In genomic region chr17:42618442-42619150, GRCh38 we compare ENCODE assay signal across 1 cellular context.
TF ChIP-seq lines count a peak whose summit lies in the region.

No MANE protein-coding gene starts in this region.

TF ChIP-seq in HepG2, 621 proteins besides CTCF, POLR2A, EP300 and RAD21 (continued from another document and continues in another):
- TF ChIP-seq, protein P1, sequence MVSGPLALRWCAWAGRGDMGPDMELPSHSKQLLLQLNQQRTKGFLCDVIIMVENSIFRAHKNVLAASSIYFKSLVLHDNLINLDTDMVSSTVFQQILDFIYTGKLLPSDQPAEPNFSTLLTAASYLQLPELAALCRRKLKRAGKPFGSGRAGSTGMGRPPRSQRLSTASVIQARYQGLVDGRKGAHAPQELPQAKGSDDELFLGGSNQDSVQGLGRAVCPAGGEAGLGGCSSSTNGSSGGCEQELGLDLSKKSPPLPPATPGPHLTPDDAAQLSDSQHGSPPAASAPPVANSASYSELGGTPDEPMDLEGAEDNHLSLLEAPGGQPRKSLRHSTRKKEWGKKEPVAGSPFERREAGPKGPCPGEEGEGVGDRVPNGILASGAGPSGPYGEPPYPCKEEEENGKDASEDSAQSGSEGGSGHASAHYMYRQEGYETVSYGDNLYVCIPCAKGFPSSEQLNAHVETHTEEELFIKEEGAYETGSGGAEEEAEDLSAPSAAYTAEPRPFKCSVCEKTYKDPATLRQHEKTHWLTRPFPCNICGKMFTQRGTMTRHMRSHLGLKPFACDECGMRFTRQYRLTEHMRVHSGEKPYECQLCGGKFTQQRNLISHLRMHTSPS (CRISPR knock-in tag; IDR thresholded peaks at IDR 0.05; ENCODE audit: low read depth): no peak
- TF ChIP-seq, protein P2, sequence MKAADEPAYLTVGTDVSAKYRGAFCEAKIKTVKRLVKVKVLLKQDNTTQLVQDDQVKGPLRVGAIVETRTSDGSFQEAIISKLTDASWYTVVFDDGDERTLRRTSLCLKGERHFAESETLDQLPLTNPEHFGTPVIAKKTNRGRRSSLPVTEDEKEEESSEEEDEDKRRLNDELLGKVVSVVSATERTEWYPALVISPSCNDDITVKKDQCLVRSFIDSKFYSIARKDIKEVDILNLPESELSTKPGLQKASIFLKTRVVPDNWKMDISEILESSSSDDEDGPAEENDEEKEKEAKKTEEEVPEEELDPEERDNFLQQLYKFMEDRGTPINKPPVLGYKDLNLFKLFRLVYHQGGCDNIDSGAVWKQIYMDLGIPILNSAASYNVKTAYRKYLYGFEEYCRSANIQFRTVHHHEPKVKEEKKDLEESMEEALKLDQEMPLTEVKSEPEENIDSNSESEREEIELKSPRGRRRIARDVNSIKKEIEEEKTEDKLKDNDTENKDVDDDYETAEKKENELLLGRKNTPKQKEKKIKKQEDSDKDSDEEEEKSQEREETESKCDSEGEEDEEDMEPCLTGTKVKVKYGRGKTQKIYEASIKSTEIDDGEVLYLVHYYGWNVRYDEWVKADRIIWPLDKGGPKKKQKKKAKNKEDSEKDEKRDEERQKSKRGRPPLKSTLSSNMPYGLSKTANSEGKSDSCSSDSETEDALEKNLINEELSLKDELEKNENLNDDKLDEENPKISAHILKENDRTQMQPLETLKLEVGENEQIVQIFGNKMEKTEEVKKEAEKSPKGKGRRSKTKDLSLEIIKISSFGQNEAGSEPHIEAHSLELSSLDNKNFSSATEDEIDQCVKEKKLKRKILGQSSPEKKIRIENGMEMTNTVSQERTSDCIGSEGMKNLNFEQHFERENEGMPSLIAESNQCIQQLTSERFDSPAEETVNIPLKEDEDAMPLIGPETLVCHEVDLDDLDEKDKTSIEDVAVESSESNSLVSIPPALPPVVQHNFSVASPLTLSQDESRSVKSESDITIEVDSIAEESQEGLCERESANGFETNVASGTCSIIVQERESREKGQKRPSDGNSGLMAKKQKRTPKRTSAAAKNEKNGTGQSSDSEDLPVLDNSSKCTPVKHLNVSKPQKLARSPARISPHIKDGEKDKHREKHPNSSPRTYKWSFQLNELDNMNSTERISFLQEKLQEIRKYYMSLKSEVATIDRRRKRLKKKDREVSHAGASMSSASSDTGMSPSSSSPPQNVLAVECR (CRISPR knock-in tag; IDR thresholded peaks at IDR 0.05; ENCODE audit: borderline replicate concordance): peak; percentile 66; the same call in 1 of the 2 replicates
- TF ChIP-seq, protein P3, sequence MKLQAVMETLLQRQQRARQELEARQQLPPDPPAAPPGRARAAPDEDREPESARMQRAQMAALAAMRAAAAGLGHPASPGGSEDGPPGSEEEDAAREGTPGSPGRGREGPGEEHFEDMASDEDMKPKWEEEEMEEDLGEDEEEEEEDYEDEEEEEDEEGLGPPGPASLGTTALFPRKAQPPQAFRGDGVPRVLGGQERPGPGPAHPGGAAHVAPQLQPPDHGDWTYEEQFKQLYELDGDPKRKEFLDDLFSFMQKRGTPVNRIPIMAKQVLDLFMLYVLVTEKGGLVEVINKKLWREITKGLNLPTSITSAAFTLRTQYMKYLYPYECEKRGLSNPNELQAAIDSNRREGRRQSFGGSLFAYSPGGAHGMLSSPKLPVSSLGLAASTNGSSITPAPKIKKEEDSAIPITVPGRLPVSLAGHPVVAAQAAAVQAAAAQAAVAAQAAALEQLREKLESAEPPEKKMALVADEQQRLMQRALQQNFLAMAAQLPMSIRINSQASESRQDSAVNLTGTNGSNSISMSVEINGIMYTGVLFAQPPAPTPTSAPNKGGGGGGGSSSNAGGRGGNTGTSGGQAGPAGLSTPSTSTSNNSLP (IDR thresholded peaks at IDR 0.05; ENCODE audit: low read depth, low read length): 0 out of 2 replicates have a peak, but pooled peaks have one; percentile 20
- peak; percentile 44; the same call in 1 of the 2 replicates for TF ChIP-seq THAP7 (CRISPR knock-in tag; IDR thresholded peaks at IDR 0.05)
- peak; percentile 64; the same call in 1 of the 2 replicates for TF ChIP-seq KAT8 (CRISPR knock-in tag; IDR thresholded peaks at IDR 0.05)
- TF ChIP-seq ZNF687 (CRISPR knock-in tag; IDR thresholded peaks at IDR 0.05): peak; percentile 47; the same call in 1 of the 2 replicates
- 0 out of 2 replicates have a peak, but pooled peaks have one; percentile 38 for TF ChIP-seq MIER3 (CRISPR knock-in tag; IDR thresholded peaks at IDR 0.05; ENCODE audit: borderline replicate concordance)
- TF ChIP-seq FOXA1 (IDR thresholded peaks at IDR 0.05): no peak
- TF ChIP-seq FOXA1 (CRISPR knock-in tag; IDR thresholded peaks at IDR 0.05): 0 out of 2 replicates have a peak, but pooled peaks have one; percentile 6
- TF ChIP-seq GPN1 (CRISPR knock-in tag; IDR thresholded peaks at IDR 0.05; ENCODE audit: borderline replicate concordance): no peak
- TF ChIP-seq ZNF619 (CRISPR knock-in tag; IDR thresholded peaks at IDR 0.05): 0 out of 2 replicates have a peak, but pooled peaks have one; percentile 63
- TF ChIP-seq ZNF546 (CRISPR knock-in tag; conservative IDR thresholded peaks at IDR 0.05): 0 out of 2 replicates have a peak, but pooled peaks have one; percentile 35
- no peak for TF ChIP-seq ZNF607 (CRISPR knock-in tag; IDR thresholded peaks at IDR 0.05; ENCODE audit: borderline replicate concordance)
- TF ChIP-seq ZNF781 (CRISPR knock-in tag; IDR thresholded peaks at IDR 0.05; ENCODE audit: borderline replicate concordance, not compliant biosample characterization): no peak
- TF ChIP-seq FOXK1 (CRISPR knock-in tag; IDR thresholded peaks at IDR 0.05; ENCODE audit: borderline replicate concordance, low read depth): peak; percentile 28; the same call in 1 of the 2 replicates
- peak; percentile 57; the same call in 1 of the 2 replicates for TF ChIP-seq TOE1 (CRISPR knock-in tag; IDR thresholded peaks at IDR 0.05)
- no peak for TF ChIP-seq ZNF615 (CRISPR knock-in tag; IDR thresholded peaks at IDR 0.05; ENCODE audit: borderline replicate concordance)
- TF ChIP-seq, protein P4, sequence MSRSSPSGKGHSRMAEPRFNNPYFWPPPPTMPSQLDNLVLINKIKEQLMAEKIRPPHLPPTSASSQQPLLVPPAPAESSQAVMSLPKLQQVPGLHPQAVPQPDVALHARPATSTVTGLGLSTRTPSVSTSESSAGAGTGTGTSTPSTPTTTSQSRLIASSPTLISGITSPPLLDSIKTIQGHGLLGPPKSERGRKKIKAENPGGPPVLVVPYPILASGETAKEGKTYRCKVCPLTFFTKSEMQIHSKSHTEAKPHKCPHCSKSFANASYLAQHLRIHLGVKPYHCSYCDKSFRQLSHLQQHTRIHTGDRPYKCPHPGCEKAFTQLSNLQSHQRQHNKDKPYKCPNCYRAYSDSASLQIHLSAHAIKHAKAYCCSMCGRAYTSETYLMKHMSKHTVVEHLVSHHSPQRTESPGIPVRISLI (CRISPR knock-in tag; IDR thresholded peaks at IDR 0.05; ENCODE audit: borderline replicate concordance): peak; percentile 44; the same call in 1 of the 2 replicates
- 0 out of 2 replicates have a peak, but pooled peaks have one; percentile 75 for TF ChIP-seq CCDC6 (CRISPR knock-in tag; IDR thresholded peaks at IDR 0.05)
- peak; percentile 60; the same call in 1 of the 2 replicates for TF ChIP-seq MAZ (IDR thresholded peaks at IDR 0.05; ENCODE audit: borderline replicate concordance, low read depth, low read length)
- no peak for TF ChIP-seq MAZ (CRISPR knock-in tag; IDR thresholded peaks at IDR 0.05; ENCODE audit: low read depth)
- peak; percentile 42 for TF ChIP-seq FOSL2 (CRISPR knock-in tag; IDR thresholded peaks at IDR 0.05)
- TF ChIP-seq ZNF652 (CRISPR knock-in tag; IDR thresholded peaks at IDR 0.05; ENCODE audit: borderline replicate concordance, low read depth): peak; percentile 66
- TF ChIP-seq NFYC (CRISPR knock-in tag; IDR thresholded peaks at IDR 0.05): peak; percentile 51
- TF ChIP-seq SMC3 (IDR thresholded peaks at IDR 0.05; ENCODE audit: low read length): peak; percentile 79
- TF ChIP-seq, protein P5, sequence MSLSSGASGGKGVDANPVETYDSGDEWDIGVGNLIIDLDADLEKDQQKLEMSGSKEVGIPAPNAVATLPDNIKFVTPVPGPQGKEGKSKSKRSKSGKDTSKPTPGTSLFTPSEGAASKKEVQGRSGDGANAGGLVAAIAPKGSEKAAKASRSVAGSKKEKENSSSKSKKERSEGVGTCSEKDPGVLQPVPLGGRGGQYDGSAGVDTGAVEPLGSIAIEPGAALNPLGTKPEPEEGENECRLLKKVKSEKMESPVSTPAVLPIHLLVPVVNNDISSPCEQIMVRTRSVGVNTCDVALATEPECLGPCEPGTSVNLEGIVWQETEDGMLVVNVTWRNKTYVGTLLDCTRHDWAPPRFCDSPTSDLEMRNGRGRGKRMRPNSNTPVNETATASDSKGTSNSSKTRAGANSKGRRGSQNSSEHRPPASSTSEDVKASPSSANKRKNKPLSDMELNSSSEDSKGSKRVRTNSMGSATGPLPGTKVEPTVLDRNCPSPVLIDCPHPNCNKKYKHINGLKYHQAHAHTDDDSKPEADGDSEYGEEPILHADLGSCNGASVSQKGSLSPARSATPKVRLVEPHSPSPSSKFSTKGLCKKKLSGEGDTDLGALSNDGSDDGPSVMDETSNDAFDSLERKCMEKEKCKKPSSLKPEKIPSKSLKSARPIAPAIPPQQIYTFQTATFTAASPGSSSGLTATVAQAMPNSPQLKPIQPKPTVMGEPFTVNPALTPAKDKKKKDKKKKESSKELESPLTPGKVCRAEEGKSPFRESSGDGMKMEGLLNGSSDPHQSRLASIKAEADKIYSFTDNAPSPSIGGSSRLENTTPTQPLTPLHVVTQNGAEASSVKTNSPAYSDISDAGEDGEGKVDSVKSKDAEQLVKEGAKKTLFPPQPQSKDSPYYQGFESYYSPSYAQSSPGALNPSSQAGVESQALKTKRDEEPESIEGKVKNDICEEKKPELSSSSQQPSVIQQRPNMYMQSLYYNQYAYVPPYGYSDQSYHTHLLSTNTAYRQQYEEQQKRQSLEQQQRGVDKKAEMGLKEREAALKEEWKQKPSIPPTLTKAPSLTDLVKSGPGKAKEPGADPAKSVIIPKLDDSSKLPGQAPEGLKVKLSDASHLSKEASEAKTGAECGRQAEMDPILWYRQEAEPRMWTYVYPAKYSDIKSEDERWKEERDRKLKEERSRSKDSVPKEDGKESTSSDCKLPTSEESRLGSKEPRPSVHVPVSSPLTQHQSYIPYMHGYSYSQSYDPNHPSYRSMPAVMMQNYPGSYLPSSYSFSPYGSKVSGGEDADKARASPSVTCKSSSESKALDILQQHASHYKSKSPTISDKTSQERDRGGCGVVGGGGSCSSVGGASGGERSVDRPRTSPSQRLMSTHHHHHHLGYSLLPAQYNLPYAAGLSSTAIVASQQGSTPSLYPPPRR (CRISPR knock-in tag; IDR thresholded peaks at IDR 0.05; ENCODE audit: borderline replicate concordance): 0 out of 2 replicates have a peak, but pooled peaks have one; percentile 47
- TF ChIP-seq MXD3 (CRISPR knock-in tag; IDR thresholded peaks at IDR 0.05): 0 out of 2 replicates have a peak, but pooled peaks have one; percentile 22
- no peak for TF ChIP-seq RELA (CRISPR knock-in tag; IDR thresholded peaks at IDR 0.05)
- TF ChIP-seq ARNT2 (CRISPR knock-in tag; IDR thresholded peaks at IDR 0.05; ENCODE audit: low read depth): 0 out of 2 replicates have a peak, but pooled peaks have one; percentile 49
- peak; percentile 49 for TF ChIP-seq HDAC1 (CRISPR knock-in tag; IDR thresholded peaks at IDR 0.05)
- 0 out of 2 replicates have a peak, but pooled peaks have one; percentile 58 for TF ChIP-seq ZNF414 (CRISPR knock-in tag; IDR thresholded peaks at IDR 0.05)
- peak; percentile 41; the same call in 1 of the 2 replicates for TF ChIP-seq ZMYM3 (CRISPR knock-in tag; IDR thresholded peaks at IDR 0.05)
- 0 out of 2 replicates have a peak, but pooled peaks have one; percentile 32 for TF ChIP-seq ZNF451 (CRISPR knock-in tag; IDR thresholded peaks at IDR 0.05)
